ENCODE assay signal across 34 cellular contexts in genomic region chrX:68506649-68507048, GRCh38.
"Had no signal": no experiment of that assay in that cellular context is flagged by ENCODE, and none has a peak within 500 bp of the region (broad histone marks: within the 10 kb centered on the region; RNA-seq: fewer than 3 reads in every experiment).

No MANE protein-coding gene starts in this region.

- H3K27me3 Mint-ChIP-seq: activated B cell treated with CpG ODN at 0.5 μM for 24 hours; activated CD8-positive, alpha-beta T cell treated with anti-CD3 and anti-CD28 coated beads for 36 hours; activated naive CD4-positive, alpha-beta T cell treated with anti-CD3 and anti-CD28 coated beads, Interleukin-2, amount 50 U/mL, for 24 hours; activated naive CD8-positive, alpha-beta T cell treated with anti-CD3 and anti-CD28 coated beads for 36 hours; activated naive CD8-positive, alpha-beta T cell treated with anti-CD3 and anti-CD28 coated beads, Interleukin-2, amount 50 U/mL, for 24 hours; brain; central memory CD8-positive, alpha-beta T cell; dendritic cell treated with granulocyte-macrophage colony-stimulating factor and Interleukin-4, amounts not matched to agents 40 ng/mL and 50 ng/mL, for 4 days; T-helper 17 cell had no signal

- H3K27ac ChIP-seq: adrenal gland, breast epithelium, cardiac muscle cell, coronary artery, dorsolateral prefrontal cortex, WERI-Rb-1 had no signal

- H3K36me3 ChIP-seq: adrenal gland, breast epithelium, cardiac muscle cell had no signal

- DNase-seq: activated B cell treated with CpG ODN at 0.5 μM for 24 hours; activated CD4-positive, alpha-beta T cell treated with anti-CD3 and anti-CD28 coated beads for 48 hours; activated CD4-positive, alpha-beta T cell treated with anti-CD3 and anti-CD28 coated beads, Interleukin-2, amount 50 U/mL, for 1 hour; activated CD4-positive, alpha-beta T cell treated with anti-CD3 and anti-CD28 coated beads, Interleukin-2, amount 50 U/mL, for 48 hours; activated CD8-positive, alpha-beta memory T cell treated with anti-CD3 and anti-CD28 coated beads for 24 hours; activated CD8-positive, alpha-beta T cell treated with anti-CD3 and anti-CD28 coated beads for 36 hours; activated effector memory CD4-positive, alpha-beta T cell treated with anti-CD3 and anti-CD28 coated beads, Interleukin-2, amount 50 U/mL, for 16 hours; activated naive CD4-positive, alpha-beta T cell treated with anti-CD3 and anti-CD28 coated beads for 36 hours; activated naive CD8-positive, alpha-beta T cell treated with anti-CD3 and anti-CD28 coated beads for 36 hours; activated naive CD8-positive, alpha-beta T cell treated with anti-CD3 and anti-CD28 coated beads, Interleukin-2, amount 50 U/mL, for 24 hours; activated T-cell treated with anti-CD3 and anti-CD28 coated beads, Interleukin-2, amount 50 U/mL, for 4 hours; adrenal gland; amygdala; aorta; dorsolateral prefrontal cortex; effector memory CD4-positive, alpha-beta T cell; endodermal cell; foreskin fibroblast; glutamatergic neuron; T-helper 1 cell; T-helper 17 cell; T1000; WERI-Rb-1 had no signal

- H3K4me1 ChIP-seq: adrenal gland, breast epithelium had no signal

- H3K4me3 Mint-ChIP-seq: activated B cell treated with CpG ODN at 0.5 μM for 24 hours; activated CD8-positive, alpha-beta T cell treated with anti-CD3 and anti-CD28 coated beads for 36 hours; activated naive CD4-positive, alpha-beta T cell treated with anti-CD3 and anti-CD28 coated beads for 36 hours; activated naive CD4-positive, alpha-beta T cell treated with anti-CD3 and anti-CD28 coated beads, Interleukin-2, amount 50 U/mL, for 24 hours; activated naive CD8-positive, alpha-beta T cell treated with anti-CD3 and anti-CD28 coated beads for 36 hours; activated naive CD8-positive, alpha-beta T cell treated with anti-CD3 and anti-CD28 coated beads, Interleukin-2, amount 50 U/mL, for 24 hours; activated T-cell treated with anti-CD3 and anti-CD28 coated beads, Interleukin-2, amount 50 U/mL, for 4 hours; central memory CD8-positive, alpha-beta T cell; dendritic cell treated with granulocyte-macrophage colony-stimulating factor and Interleukin-4, amounts not matched to agents 40 ng/mL and 50 ng/mL, for 4 days; endodermal cell; T-helper 17 cell; T-helper 2 cell treated with Interferon-gamma antibody and Interleukin-4, amounts not matched to agents 5 μg/mL and 100 μg/mL, for 36 hours had no signal

- H3K36me3 Mint-ChIP-seq: brain had no signal

- H3K27me3 ChIP-seq: adrenal gland, cardiac muscle cell had no signal

- H3K27ac Mint-ChIP-seq: activated B cell treated with CpG ODN at 0.5 μM for 24 hours; activated naive CD8-positive, alpha-beta T cell treated with anti-CD3 and anti-CD28 coated beads for 36 hours; brain; dendritic cell treated with granulocyte-macrophage colony-stimulating factor and Interleukin-4, amounts not matched to agents 40 ng/mL and 50 ng/mL, for 4 days; endodermal cell; T-helper 2 cell treated with Interferon-gamma antibody and Interleukin-4, amounts not matched to agents 5 μg/mL and 100 μg/mL, for 36 hours had no signal

- H3K4me3 ChIP-seq: adrenal gland, breast epithelium, cardiac muscle cell, coronary artery, dorsolateral prefrontal cortex had no signal

- H3K9me3 ChIP-seq: adrenal gland, breast epithelium had no signal

- ATAC-seq: activated CD4-positive, CD25-positive, alpha-beta regulatory T cell treated with anti-CD3 and anti-CD28 coated beads, Interleukin-2, amount 50 U/mL, for 24 hours; activated CD8-positive, alpha-beta T cell treated with anti-CD3 and anti-CD28 coated beads for 36 hours; activated naive CD8-positive, alpha-beta T cell treated with anti-CD3 and anti-CD28 coated beads, Interleukin-2, amount 50 U/mL, for 24 hours; activated T-cell treated with anti-CD3 and anti-CD28 coated beads, Interleukin-2, amount 50 U/mL, for 4 hours; esophagus mucosa; T-helper 17 cell had no signal

- H3K9me3 Mint-ChIP-seq: activated B cell treated with CpG ODN at 0.5 μM for 24 hours; activated CD8-positive, alpha-beta T cell treated with anti-CD3 and anti-CD28 coated beads for 36 hours; activated naive CD4-positive, alpha-beta T cell treated with anti-CD3 and anti-CD28 coated beads for 36 hours; activated naive CD4-positive, alpha-beta T cell treated with anti-CD3 and anti-CD28 coated beads, Interleukin-2, amount 50 U/mL, for 24 hours; activated naive CD8-positive, alpha-beta T cell treated with anti-CD3 and anti-CD28 coated beads, Interleukin-2, amount 50 U/mL, for 24 hours; activated T-cell treated with anti-CD3 and anti-CD28 coated beads, Interleukin-2, amount 50 U/mL, for 4 hours; activated T-helper 2 cell treated with anti-CD3 and anti-CD28 coated beads, Interferon-gamma antibody, Interleukin-2, Interleukin-4, amounts not matched to agents 10 μg/mL and 5 μg/mL and 100 μg/mL, durations not matched to agents 14 hours and 24 hours and 36 hours; brain; central memory CD8-positive, alpha-beta T cell; dendritic cell treated with granulocyte-macrophage colony-stimulating factor and Interleukin-4, amounts not matched to agents 40 ng/mL and 50 ng/mL, for 4 days; T-helper 2 cell treated with Interferon-gamma antibody and Interleukin-4, amounts not matched to agents 5 μg/mL and 100 μg/mL, for 36 hours had no signal
